19 cellular contexts compared by ENCODE assay signal in genomic region chr20:43293068-43293786, GRCh38.
"Had no signal": no experiment of that assay in that cellular context is flagged by ENCODE, and none has a peak within 500 bp of the region (broad histone marks: within the 10 kb centered on the region; RNA-seq: fewer than 3 reads in every experiment).

No MANE protein-coding gene starts in this region.

- H3K27me3 ChIP-seq: body of pancreas, esophagus muscularis mucosa, testis had no signal

- H3K4me3 ChIP-seq: body of pancreas, esophagus muscularis mucosa, testis had no signal

- H3K27ac ChIP-seq: body of pancreas, esophagus muscularis mucosa, testis had no signal

- FAIRE-seq: frontal cortex, islet of Langerhans had no signal

- DNase-seq: activated CD4-positive, alpha-beta memory T cell treated with anti-CD3 and anti-CD28 coated beads, Interleukin-2, amount 10 ng/mL, durations not matched to agents 7 days and 5 days; activated CD4-positive, alpha-beta T cell treated with anti-CD3 and anti-CD28 coated beads, Interleukin-2, amount 10 ng/mL, durations not matched to agents 24 days and 14 days; activated gamma-delta T cell; activated naive CD4-positive, alpha-beta T cell treated with anti-CD3 and anti-CD28 coated beads, Interleukin-2, amount 50 U/mL, for 16 hours; activated T-cell treated with anti-CD3 and anti-CD28 coated beads for 4 hours; body of pancreas; dermis blood vessel endothelial cell; effector memory CD8-positive, alpha-beta T cell; left cardiac atrium; naive thymus-derived CD4-positive, alpha-beta T cell; retina; stimulated activated CD4-positive, alpha-beta T cell treated with anti-CD3 and anti-CD28 coated beads, Interleukin-4, amount 100 ng/mL, for 1 hour; stimulated activated naive CD4-positive, alpha-beta T cell; T-helper 17 cell; testis had no signal

- ATAC-seq: activated CD4-positive, CD25-positive, alpha-beta regulatory T cell treated with anti-CD3 and anti-CD28 coated beads, Interleukin-2, amount 50 U/mL, for 24 hours; body of pancreas; effector memory CD8-positive, alpha-beta T cell; left cardiac atrium; naive thymus-derived CD4-positive, alpha-beta T cell; T-helper 17 cell had no signal

- H3K9me3 ChIP-seq: body of pancreas, testis had no signal

- H3K4me1 ChIP-seq: body of pancreas, esophagus muscularis mucosa, testis had no signal

- H3K36me3 ChIP-seq: esophagus muscularis mucosa had no signal
